1 cellular context compared by ENCODE assay signal in the genomic region with DNA sequence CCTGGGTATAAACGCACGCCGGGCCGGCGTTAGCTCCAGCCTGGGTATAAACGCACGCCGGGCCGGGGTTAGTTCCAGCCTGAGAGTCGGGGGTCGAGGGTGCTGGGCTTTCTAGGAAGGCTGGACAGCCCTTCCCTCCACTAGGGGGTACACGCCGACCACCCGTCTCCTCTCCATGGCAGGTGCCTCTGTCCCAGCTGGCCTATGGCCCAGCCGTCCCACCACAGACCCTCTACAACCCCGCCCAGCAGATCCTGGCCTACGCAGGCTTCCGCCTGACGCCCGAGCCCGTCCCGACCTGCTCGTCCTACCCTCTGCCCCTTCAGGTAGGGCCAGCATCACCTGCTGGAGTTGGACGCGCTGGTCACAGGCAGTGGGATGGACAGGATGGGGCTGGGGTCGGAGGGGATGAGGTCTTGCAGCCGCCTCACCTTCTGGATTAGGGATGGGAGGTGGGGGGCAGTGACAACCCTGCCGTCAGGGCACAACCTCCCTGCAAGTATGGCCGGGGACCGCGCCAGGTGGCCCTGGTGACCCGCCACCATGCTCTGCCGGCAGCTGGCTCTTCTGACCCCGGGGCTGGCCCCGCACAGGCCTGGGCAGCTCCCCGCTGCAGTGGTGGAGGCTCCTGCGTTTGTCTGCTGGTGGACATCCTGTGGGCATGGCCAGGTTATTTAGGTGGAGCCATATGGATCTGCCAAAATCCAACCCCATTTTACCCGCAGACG.
TF ChIP-seq lines count a peak whose summit lies in the region.

No MANE protein-coding gene starts in this region.

TF ChIP-seq in GM23338, 12 proteins besides CTCF, POLR2A, EP300 and RAD21 (continued from another document):
- TF ChIP-seq ETS1 (IDR thresholded peaks at IDR 0.05) (no peak), POLR2AphosphoS5 (IDR thresholded peaks at IDR 0.05; ENCODE audit: low read depth) (no peak), ZNF331 (CRISPR knock-in tag; IDR thresholded peaks at IDR 0.05; ENCODE audit: low read depth) (no peak), ZNF462 (CRISPR knock-in tag; IDR thresholded peaks at IDR 0.05) (no peak), CREB1 (CRISPR knock-in tag; IDR thresholded peaks at IDR 0.05; ENCODE audit: low read depth) (no peak), EZH2 (IDR thresholded peaks at IDR 0.05; ENCODE audit: low read depth, unreplicated experiment) (no peak), JUNB (IDR thresholded peaks at IDR 0.05; ENCODE audit: unreplicated experiment) (no peak)
